In the genomic region with DNA sequence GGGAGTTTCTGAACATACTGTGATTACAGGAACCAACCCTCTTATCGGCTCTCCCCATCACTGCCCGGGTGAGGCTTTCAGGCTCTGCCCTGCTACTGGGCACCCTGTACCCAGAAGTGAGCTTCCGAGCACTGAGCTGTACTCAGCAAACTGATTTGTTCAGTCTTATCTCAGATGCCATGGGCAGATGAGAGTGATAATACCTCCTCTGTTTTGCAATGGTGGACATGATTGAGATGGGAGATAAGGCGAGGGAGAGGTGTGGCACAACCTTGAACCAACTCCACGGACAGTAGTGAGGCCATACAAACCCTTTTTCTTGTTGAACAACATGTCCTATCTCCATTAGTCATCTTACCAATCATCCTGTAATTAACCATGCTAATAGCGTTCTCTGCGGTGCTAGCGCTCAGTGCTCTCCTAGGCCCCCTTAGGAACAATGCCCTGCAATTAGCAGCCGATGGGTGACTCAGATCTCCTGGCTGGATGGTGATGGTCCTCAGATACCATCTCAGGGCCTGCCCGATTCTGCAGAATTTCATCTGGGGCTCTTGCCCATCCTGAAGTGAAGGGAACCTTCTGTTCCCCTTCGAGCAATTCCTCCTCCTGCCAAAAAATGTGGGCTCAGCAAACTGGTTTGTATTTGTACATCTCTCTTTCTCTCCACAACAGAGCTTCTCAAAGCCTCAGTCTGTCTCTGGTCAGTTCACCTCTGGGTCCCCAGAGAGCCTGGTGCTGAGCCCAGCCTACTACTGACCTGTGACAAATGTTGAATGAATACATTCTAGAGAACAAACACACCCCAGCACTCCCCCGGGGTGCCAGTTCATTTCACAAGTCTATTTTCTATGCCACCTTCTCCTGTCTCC, we compare ENCODE assay signal across 16 cellular contexts.
A peak's percentile ranks its signal among the peaks of the same experiment; 100 is the strongest.
DNase-seq lines count a peak whose midpoint lies in the region; TF ChIP-seq lines count a peak whose summit lies in the region.
"Had no signal": no experiment of that assay in that cellular context is flagged by ENCODE, and none has a peak within 500 bp of the region (broad histone marks: within the 10 kb centered on the region; RNA-seq: fewer than 3 reads in every experiment).

No MANE protein-coding gene starts in this region.

- no peaks in the 10 kb centered on the region for H3K4me1 ChIP-seq in endodermal cell (ENCODE audit: control insufficient read depth, insufficient read depth, low read length)
- H3K4me1 ChIP-seq in parathyroid adenoma: peaks cover 43% of the 10 kb centered on the region
- no peaks in the 10 kb centered on the region for H3K4me1 ChIP-seq in CD8-positive, alpha-beta memory T cell (ENCODE audit: insufficient read depth, low read length)

- peak; percentile 61 for DNase-seq in RPMI7951 (ENCODE audit: low read depth)
- peak; percentile 53 for DNase-seq in endodermal cell
- no peak for DNase-seq in CD8-positive, alpha-beta memory T cell
- DNase-seq in NCI-H1930 (lab: John Stamatoyannopoulos, UW): no peak
- no peak for DNase-seq in activated CD8-positive, alpha-beta memory T cell treated with anti-CD3 and anti-CD28 coated beads, Interleukin-2, amount 50 U/mL, for 4 hours
- DNase-seq in glutamatergic neuron: no peak
- DNase-seq: HFFc6, KG1, MG63, NCI-H1092, NCI-H2029, NCI-H2171 treated with DMSO at 0.1 percent for 48 hours, SHP77, SK-N-SH had no signal

- TF ChIP-seq CTCF in C4-2B (conservative IDR thresholded peaks at IDR 0.05) (no peak), endodermal cell (conservative IDR thresholded peaks at IDR 0.05) (no peak), parathyroid adenoma (IDR thresholded peaks at IDR 0.05) (no peak), glutamatergic neuron (IDR thresholded peaks at IDR 0.05; ENCODE audit: partially characterized antibody, unreplicated experiment) (no peak)

- peaks cover 14% of the 10 kb centered on the region for H3K9me3 ChIP-seq in endodermal cell (ENCODE audit: control insufficient read depth, low read length)
- H3K9me3 ChIP-seq in parathyroid adenoma (ENCODE audit: control insufficient read depth, low read length): no peaks in the 10 kb centered on the region
- H3K9me3 ChIP-seq in CD8-positive, alpha-beta memory T cell (ENCODE audit: low read length): no peaks in the 10 kb centered on the region
- H3K9me3 ChIP-seq: MG63, SK-N-SH had no signal

- H3K4me1 Mint-ChIP-seq in endodermal cell (peaks cover 25% of the 10 kb centered on the region), glutamatergic neuron (ENCODE audit: low read depth, unreplicated experiment) (no peaks in the 10 kb centered on the region)
- H3K4me1 Mint-ChIP-seq in CD8-positive, alpha-beta memory T cell: no peaks in the 10 kb centered on the region

- POLR2A ChIA-PET in CD8-positive, alpha-beta memory T cell (lab: Charles Lee): no interaction called here

- H3K27me3 ChIP-seq in endodermal cell (ENCODE audit: control insufficient read depth, insufficient read depth, low read length, poor library complexity, severe bottlenecking) (peaks cover 9% of the 10 kb centered on the region), parathyroid adenoma (ENCODE audit: control insufficient read depth, insufficient read depth, low read length) (no peaks in the 10 kb centered on the region)
- no peaks in the 10 kb centered on the region for H3K27me3 ChIP-seq in CD8-positive, alpha-beta memory T cell (ENCODE audit: insufficient read depth, low read length, poor library complexity, severe bottlenecking)
- H3K27me3 ChIP-seq: MG63 had no signal

- no peaks in the 10 kb centered on the region for H3K79me2 ChIP-seq in parathyroid adenoma

- H2AFZ ChIP-seq in parathyroid adenoma: peak overlapping the region; percentile 36

- H3K36me3 Mint-ChIP-seq in endodermal cell (ENCODE audit: low read depth): no peaks in the 10 kb centered on the region
- no peaks in the 10 kb centered on the region for H3K36me3 Mint-ChIP-seq in CD8-positive, alpha-beta memory T cell
- H3K36me3 Mint-ChIP-seq in glutamatergic neuron (ENCODE audit: unreplicated experiment): peaks cover 7% of the 10 kb centered on the region

- peak overlapping the region; percentile 91 for H3K27ac ChIP-seq in C4-2B
- no peak overlapping the region for H3K27ac ChIP-seq in endodermal cell (ENCODE audit: low read depth, low read length)
- H3K27ac ChIP-seq in parathyroid adenoma: peak overlapping the region; percentile 67
- H3K27ac ChIP-seq in CD8-positive, alpha-beta memory T cell (ENCODE audit: low read depth, low read length): no peak overlapping the region

- H3K4me3 ChIP-seq in endodermal cell (ENCODE audit: low read length): no peak overlapping the region
- H3K4me3 ChIP-seq in parathyroid adenoma (ENCODE audit: low read depth, low read length): peak overlapping the region; percentile 21
- no peak overlapping the region for H3K4me3 ChIP-seq in CD8-positive, alpha-beta memory T cell (ENCODE audit: low read length)
- H3K4me3 ChIP-seq: MG63 had no signal

- no peak overlapping the region for H3K9ac ChIP-seq in endodermal cell (ENCODE audit: extremely low read depth, low read length, poor library complexity, severe bottlenecking)
- H3K9ac ChIP-seq in parathyroid adenoma: no peak overlapping the region
- H3K9ac ChIP-seq: SK-N-SH had no signal

- CTCF ChIA-PET in CD8-positive, alpha-beta memory T cell (lab: Charles Lee): no interaction called here

- H3K27ac Mint-ChIP-seq in endodermal cell: no peak overlapping the region
- H3K27ac Mint-ChIP-seq in CD8-positive, alpha-beta memory T cell: no peak overlapping the region
- no peak overlapping the region for H3K27ac Mint-ChIP-seq in glutamatergic neuron (ENCODE audit: unreplicated experiment)
- H3K27ac Mint-ChIP-seq: HFFc6 had no signal

- no peaks in the 10 kb centered on the region for H3K36me3 ChIP-seq in endodermal cell (ENCODE audit: control insufficient read depth, insufficient read depth, low read length)
- no peaks in the 10 kb centered on the region for H3K36me3 ChIP-seq in parathyroid adenoma (ENCODE audit: control insufficient read depth, insufficient read depth, low read length)
- H3K36me3 ChIP-seq in CD8-positive, alpha-beta memory T cell (ENCODE audit: insufficient read depth, low read length): no peaks in the 10 kb centered on the region
- H3K36me3 ChIP-seq: MG63 had no signal

- H3K27me3 Mint-ChIP-seq in endodermal cell (ENCODE audit: insufficient read depth) (peaks cover 48% of the 10 kb centered on the region), glutamatergic neuron (ENCODE audit: unreplicated experiment) (peaks cover 5% of the 10 kb centered on the region)
- H3K27me3 Mint-ChIP-seq in CD8-positive, alpha-beta memory T cell: peaks cover 17 to 21% of the 10 kb centered on the region in 2 donors

- H3K4me3 Mint-ChIP-seq in endodermal cell (no peak overlapping the region), glutamatergic neuron (ENCODE audit: unreplicated experiment) (no peak overlapping the region)
- H3K4me3 Mint-ChIP-seq in CD8-positive, alpha-beta memory T cell: no peak overlapping the region
- H3K4me3 Mint-ChIP-seq: HFFc6 had no signal

- H3K9me3 Mint-ChIP-seq in endodermal cell (peaks cover 15% of the 10 kb centered on the region), glutamatergic neuron (ENCODE audit: unreplicated experiment) (no peaks in the 10 kb centered on the region)
- H3K9me3 Mint-ChIP-seq in CD8-positive, alpha-beta memory T cell: peaks cover 0 to 11% (median 8%) of the 10 kb centered on the region in 5 donors
- H3K9me3 Mint-ChIP-seq: HFFc6 had no signal

- H3K4me2 ChIP-seq in parathyroid adenoma (ENCODE audit: low read length): peak overlapping the region; percentile 58
- H3K4me2 ChIP-seq: SK-N-SH had no signal

- WGBS in endodermal cell (ENCODE audit: insufficient coverage in 1 of 2, insufficient read length in 1 of 2), 2 experiments: 88 to 90% methylated on average over 10 to 12 of the region's 12 CpGs

Comparison
In these comparisons a context has a peak if more than half of its experiments do, and no peak if none do; other contexts are left out.
1. H3K27ac ChIP-seq: peak in C4-2B (single experiment) and parathyroid adenoma (single experiment); none in endodermal cell (single experiment) and CD8-positive, alpha-beta memory T cell (single experiment).
2. DNase-seq: peak in RPMI7951 (single experiment) and endodermal cell (single experiment); none in CD8-positive, alpha-beta memory T cell (0 of 5), NCI-H1930 (0 of 2), activated CD8-positive, alpha-beta memory T cell treated with anti-CD3 and anti-CD28 coated beads, Interleukin-2, amount 50 U/mL, for 4 hours (single experiment) and glutamatergic neuron (single experiment).